ENCODE assay signal across 3 cellular contexts in the genomic region with DNA sequence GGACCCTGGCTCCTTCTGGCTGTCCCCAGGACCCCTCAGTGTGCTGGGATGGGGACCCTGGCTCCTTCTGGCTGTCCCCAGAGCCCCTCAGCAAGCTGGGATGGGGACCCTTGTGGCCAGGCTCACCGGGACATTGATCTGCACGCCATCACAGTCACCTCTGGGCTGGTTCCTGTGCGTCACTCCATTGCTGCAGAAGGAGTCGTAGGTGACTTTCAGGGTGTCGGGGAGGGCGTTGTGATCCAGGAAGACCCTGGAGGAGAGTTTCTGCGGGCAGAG.
TF ChIP-seq lines count a peak whose summit lies in the region.

No MANE protein-coding gene starts in this region.

TF ChIP-seq in SK-N-SH treated with all-trans-retinoic acid at 6 μM for 48 hours, 23 proteins besides CTCF, POLR2A, EP300 and RAD21:
- no peak for TF ChIP-seq ZNF8 (CRISPR knock-in tag; IDR thresholded peaks at IDR 0.05)
- TF ChIP-seq ESRRG (CRISPR knock-in tag; IDR thresholded peaks at IDR 0.05): no peak
- TF ChIP-seq GLIS3 (CRISPR knock-in tag; IDR thresholded peaks at IDR 0.05): no peak
- TF ChIP-seq BACH2 (CRISPR knock-in tag; IDR thresholded peaks at IDR 0.05; ENCODE audit: borderline replicate concordance): no peak
- TF ChIP-seq, protein P1, sequence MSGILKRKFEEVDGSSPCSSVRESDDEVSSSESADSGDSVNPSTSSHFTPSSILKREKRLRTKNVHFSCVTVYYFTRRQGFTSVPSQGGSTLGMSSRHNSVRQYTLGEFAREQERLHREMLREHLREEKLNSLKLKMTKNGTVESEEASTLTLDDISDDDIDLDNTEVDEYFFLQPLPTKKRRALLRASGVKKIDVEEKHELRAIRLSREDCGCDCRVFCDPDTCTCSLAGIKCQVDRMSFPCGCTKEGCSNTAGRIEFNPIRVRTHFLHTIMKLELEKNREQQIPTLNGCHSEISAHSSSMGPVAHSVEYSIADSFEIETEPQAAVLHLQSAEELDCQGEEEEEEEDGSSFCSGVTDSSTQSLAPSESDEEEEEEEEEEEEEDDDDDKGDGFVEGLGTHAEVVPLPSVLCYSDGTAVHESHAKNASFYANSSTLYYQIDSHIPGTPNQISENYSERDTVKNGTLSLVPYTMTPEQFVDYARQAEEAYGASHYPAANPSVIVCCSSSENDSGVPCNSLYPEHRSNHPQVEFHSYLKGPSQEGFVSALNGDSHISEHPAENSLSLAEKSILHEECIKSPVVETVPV (CRISPR knock-in tag; IDR thresholded peaks at IDR 0.05): no peak

TF ChIP-seq in SK-N-SH, 30 proteins besides CTCF, POLR2A, EP300 and RAD21:
- TF ChIP-seq TEAD4 (IDR thresholded peaks at IDR 0.05; ENCODE audit: borderline replicate concordance, insufficient read depth): no peak
- TF ChIP-seq, protein P2, sequence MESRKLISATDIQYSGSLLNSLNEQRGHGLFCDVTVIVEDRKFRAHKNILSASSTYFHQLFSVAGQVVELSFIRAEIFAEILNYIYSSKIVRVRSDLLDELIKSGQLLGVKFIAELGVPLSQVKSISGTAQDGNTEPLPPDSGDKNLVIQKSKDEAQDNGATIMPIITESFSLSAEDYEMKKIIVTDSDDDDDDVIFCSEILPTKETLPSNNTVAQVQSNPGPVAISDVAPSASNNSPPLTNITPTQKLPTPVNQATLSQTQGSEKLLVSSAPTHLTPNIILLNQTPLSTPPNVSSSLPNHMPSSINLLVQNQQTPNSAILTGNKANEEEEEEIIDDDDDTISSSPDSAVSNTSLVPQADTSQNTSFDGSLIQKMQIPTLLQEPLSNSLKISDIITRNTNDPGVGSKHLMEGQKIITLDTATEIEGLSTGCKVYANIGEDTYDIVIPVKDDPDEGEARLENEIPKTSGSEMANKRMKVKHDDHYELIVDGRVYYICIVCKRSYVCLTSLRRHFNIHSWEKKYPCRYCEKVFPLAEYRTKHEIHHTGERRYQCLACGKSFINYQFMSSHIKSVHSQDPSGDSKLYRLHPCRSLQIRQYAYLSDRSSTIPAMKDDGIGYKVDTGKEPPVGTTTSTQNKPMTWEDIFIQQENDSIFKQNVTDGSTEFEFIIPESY (IDR thresholded peaks at IDR 0.05; ENCODE audit: borderline replicate concordance, low read depth): no peak
- no peak for TF ChIP-seq RFX5 (IDR thresholded peaks at IDR 0.05; ENCODE audit: low read length)

TF ChIP-seq in GM12878, 131 proteins besides CTCF, POLR2A, EP300 and RAD21:
- TF ChIP-seq, protein P3, sequence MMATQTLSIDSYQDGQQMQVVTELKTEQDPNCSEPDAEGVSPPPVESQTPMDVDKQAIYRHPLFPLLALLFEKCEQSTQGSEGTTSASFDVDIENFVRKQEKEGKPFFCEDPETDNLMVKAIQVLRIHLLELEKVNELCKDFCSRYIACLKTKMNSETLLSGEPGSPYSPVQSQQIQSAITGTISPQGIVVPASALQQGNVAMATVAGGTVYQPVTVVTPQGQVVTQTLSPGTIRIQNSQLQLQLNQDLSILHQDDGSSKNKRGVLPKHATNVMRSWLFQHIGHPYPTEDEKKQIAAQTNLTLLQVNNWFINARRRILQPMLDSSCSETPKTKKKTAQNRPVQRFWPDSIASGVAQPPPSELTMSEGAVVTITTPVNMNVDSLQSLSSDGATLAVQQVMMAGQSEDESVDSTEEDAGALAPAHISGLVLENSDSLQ (IDR thresholded peaks at IDR 0.05): no peak
- TF ChIP-seq ZSCAN29 (IDR thresholded peaks at IDR 0.05): no peak
- no peak for TF ChIP-seq BRCA1 (IDR thresholded peaks at IDR 0.05; ENCODE audit: low read depth, low read length)
- no peak for TF ChIP-seq STAT1 (conservative IDR thresholded peaks at IDR 0.05)
- TF ChIP-seq SREBF2 (IDR thresholded peaks at IDR 0.05; ENCODE audit: low read length): no peak
- TF ChIP-seq MEF2B (IDR thresholded peaks at IDR 0.05; ENCODE audit: partially characterized antibody, poor library complexity, severe bottlenecking): no peak
- TF ChIP-seq ZBED1 (IDR thresholded peaks at IDR 0.05; ENCODE audit: borderline replicate concordance): no peak
- TF ChIP-seq DPF2 (IDR thresholded peaks at IDR 0.05): no peak
- no peak for TF ChIP-seq CBX3 (IDR thresholded peaks at IDR 0.05; ENCODE audit: borderline replicate concordance, low read depth)
- TF ChIP-seq TCF3 (IDR thresholded peaks at IDR 0.05; ENCODE audit: borderline replicate concordance, insufficient read depth, low read depth, low read length): no peak
- no peak for TF ChIP-seq RB1 (IDR thresholded peaks at IDR 0.05; ENCODE audit: borderline replicate concordance)
- TF ChIP-seq, protein P4, sequence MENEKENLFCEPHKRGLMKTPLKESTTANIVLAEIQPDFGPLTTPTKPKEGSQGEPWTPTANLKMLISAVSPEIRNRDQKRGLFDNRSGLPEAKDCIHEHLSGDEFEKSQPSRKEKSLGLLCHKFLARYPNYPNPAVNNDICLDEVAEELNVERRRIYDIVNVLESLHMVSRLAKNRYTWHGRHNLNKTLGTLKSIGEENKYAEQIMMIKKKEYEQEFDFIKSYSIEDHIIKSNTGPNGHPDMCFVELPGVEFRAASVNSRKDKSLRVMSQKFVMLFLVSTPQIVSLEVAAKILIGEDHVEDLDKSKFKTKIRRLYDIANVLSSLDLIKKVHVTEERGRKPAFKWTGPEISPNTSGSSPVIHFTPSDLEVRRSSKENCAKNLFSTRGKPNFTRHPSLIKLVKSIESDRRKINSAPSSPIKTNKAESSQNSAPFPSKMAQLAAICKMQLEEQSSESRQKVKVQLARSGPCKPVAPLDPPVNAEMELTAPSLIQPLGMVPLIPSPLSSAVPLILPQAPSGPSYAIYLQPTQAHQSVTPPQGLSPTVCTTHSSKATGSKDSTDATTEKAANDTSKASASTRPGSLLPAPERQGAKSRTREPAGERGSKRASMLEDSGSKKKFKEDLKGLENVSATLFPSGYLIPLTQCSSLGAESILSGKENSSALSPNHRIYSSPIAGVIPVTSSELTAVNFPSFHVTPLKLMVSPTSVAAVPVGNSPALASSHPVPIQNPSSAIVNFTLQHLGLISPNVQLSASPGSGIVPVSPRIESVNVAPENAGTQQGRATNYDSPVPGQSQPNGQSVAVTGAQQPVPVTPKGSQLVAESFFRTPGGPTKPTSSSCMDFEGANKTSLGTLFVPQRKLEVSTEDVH (IDR thresholded peaks at IDR 0.05; ENCODE audit: low read depth, partially characterized antibody): no peak
- no peak for TF ChIP-seq KAT2A (conservative IDR thresholded peaks at IDR 0.05; ENCODE audit: control insufficient read depth, low read depth, low read length)
- no peak for TF ChIP-seq TCF7 (IDR thresholded peaks at IDR 0.05; ENCODE audit: borderline replicate concordance)
- TF ChIP-seq, protein P5, sequence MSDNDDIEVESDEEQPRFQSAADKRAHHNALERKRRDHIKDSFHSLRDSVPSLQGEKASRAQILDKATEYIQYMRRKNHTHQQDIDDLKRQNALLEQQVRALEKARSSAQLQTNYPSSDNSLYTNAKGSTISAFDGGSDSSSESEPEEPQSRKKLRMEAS (IDR thresholded peaks at IDR 0.05; ENCODE audit: low read depth, low read length): no peak
- no peak for TF ChIP-seq SP1 (IDR thresholded peaks at IDR 0.05; ENCODE audit: low read depth, low read length)
